Comparison of ENCODE assay signal across 9 cellular contexts in genomic region chr9:120920495-120921178, GRCh38. TPM values are rescaled to one million over a fixed set of nuclear protein-coding genes. Genes with fewer than 3 reads are reported as not detected.
DNase-seq lines count a peak whose midpoint lies in the region; ATAC-seq, FAIRE-seq and TF ChIP-seq lines count a peak whose summit lies in the region.
"Had no signal": no experiment of that assay in that cellular context is flagged by ENCODE, and none has a peak within 500 bp of the region (broad histone marks: within the 10 kb centered on the region; RNA-seq: fewer than 3 reads in every experiment).

No MANE protein-coding gene starts in this region.

- H3K4me1 Mint-ChIP-seq in activated naive CD8-positive, alpha-beta T cell treated with anti-CD3 and anti-CD28 coated beads, Interleukin-2, amount 10 ng/mL, durations not matched to agents 7 days and 5 days, result peaks cover 78% of the 10 kb centered on the region

- peak overlapping the region; percentile 93 for H3K4me3 Mint-ChIP-seq in activated naive CD8-positive, alpha-beta T cell treated with anti-CD3 and anti-CD28 coated beads, Interleukin-2, amount 10 ng/mL, durations not matched to agents 7 days and 5 days

- DNase-seq in GM12891 (ENCODE audit: insufficient read length, low spot score), result no peak
- DNase-seq in activated naive CD8-positive, alpha-beta T cell treated with anti-CD3 and anti-CD28 coated beads, Interleukin-2, amount 10 ng/mL, durations not matched to agents 7 days and 5 days, result no peak
- DNase-seq in smooth muscle cell (lab: John Stamatoyannopoulos, UW; ENCODE audit: unreplicated experiment), result no peak
- DNase-seq in NCI-H510A (lab: John Stamatoyannopoulos, UW), result no peak
- DNase-seq in NCI-H1436 (lab: John Stamatoyannopoulos, UW), result no peak
- no peak for DNase-seq in SW480 (ENCODE audit: low spot score)
- DNase-seq in HuH-7.5 (ENCODE audit: low spot score), result no peak
- DNase-seq: NCI-H2171 treated with DMSO at 0.1 percent for 48 hours had no signal

- no peak overlapping the region for H2AFZ ChIP-seq in smooth muscle cell (ENCODE audit: low read depth)

- peak; percentile 26 for ATAC-seq in HG02798 (IDR thresholded peaks at IDR 0.05; ENCODE audit: poor library complexity, unreplicated experiment)
- ATAC-seq in activated naive CD8-positive, alpha-beta T cell treated with anti-CD3 and anti-CD28 coated beads, Interleukin-2, amount 10 ng/mL, durations not matched to agents 7 days and 5 days (ENCODE audit: low read depth), result no peak

- H3K9ac ChIP-seq in smooth muscle cell (ENCODE audit: low read depth), result no peak overlapping the region

- no peaks in the 10 kb centered on the region for H4K20me1 ChIP-seq in smooth muscle cell (ENCODE audit: low read depth)

- no peak for TF ChIP-seq CTCF in smooth muscle cell (IDR thresholded peaks at IDR 0.05; ENCODE audit: borderline replicate concordance, insufficient read depth, poor library complexity, severe bottlenecking)

- peak overlapping the region; percentile 94 for H3K27ac Mint-ChIP-seq in activated naive CD8-positive, alpha-beta T cell treated with anti-CD3 and anti-CD28 coated beads, Interleukin-2, amount 10 ng/mL, durations not matched to agents 7 days and 5 days

- H3K4me1 ChIP-seq in smooth muscle cell (ENCODE audit: low read depth), result peaks cover 24% of the 10 kb centered on the region

- peaks cover 77% of the 10 kb centered on the region for H3K36me3 Mint-ChIP-seq in activated naive CD8-positive, alpha-beta T cell treated with anti-CD3 and anti-CD28 coated beads, Interleukin-2, amount 10 ng/mL, durations not matched to agents 7 days and 5 days

- H3K4me3 ChIP-seq in smooth muscle cell, result no peak overlapping the region

- peak overlapping the region; percentile 25 for H3K4me2 ChIP-seq in smooth muscle cell

- H3K27me3 ChIP-seq in smooth muscle cell (ENCODE audit: low read depth), result no peaks in the 10 kb centered on the region

- H3K9me3 ChIP-seq in smooth muscle cell (replicated peaks; ENCODE audit: low read depth), result no peaks in the 10 kb centered on the region

- no peaks in the 10 kb centered on the region for H3K27me3 Mint-ChIP-seq in activated naive CD8-positive, alpha-beta T cell treated with anti-CD3 and anti-CD28 coated beads, Interleukin-2, amount 10 ng/mL, durations not matched to agents 7 days and 5 days

- no peak for FAIRE-seq in GM12891 (lab: Jason Lieb, UNC)

- POLR2A ChIA-PET in activated naive CD8-positive, alpha-beta T cell treated with anti-CD3 and anti-CD28 coated beads, Interleukin-2, amount 10 ng/mL, durations not matched to agents 7 days and 5 days (lab: Charles Lee), result interaction anchor here (0.6 to 9.1 kb wide), 14 partner anchors 8 to 256 kb away, joined by 3 to 117 read pairs (median 5); no protein-coding TSS in a partner anchor

- H3K36me3 ChIP-seq in smooth muscle cell (ENCODE audit: low read depth), result no peaks in the 10 kb centered on the region

- no peaks in the 10 kb centered on the region for H3K79me2 ChIP-seq in smooth muscle cell (ENCODE audit: low read depth)

- peak; percentile 62; the same call in 1 of the 2 replicates for TF ChIP-seq POLR2A in GM12891 (IDR thresholded peaks at IDR 0.05; ENCODE audit: low read depth, low read length)

- H3K27ac ChIP-seq in smooth muscle cell (ENCODE audit: low read depth), result peak overlapping the region; percentile 83

- 54% methylated on average over 4 of the region's 4 CpGs for WGBS in smooth muscle cell (ENCODE audit: low lambda C conversion rate)

- peaks cover 24% of the 10 kb centered on the region for H3F3A ChIP-seq in smooth muscle cell (ENCODE audit: low read depth)

- peaks cover 5% of the 10 kb centered on the region for H3K9me3 Mint-ChIP-seq in activated naive CD8-positive, alpha-beta T cell treated with anti-CD3 and anti-CD28 coated beads, Interleukin-2, amount 10 ng/mL, durations not matched to agents 7 days and 5 days

TF ChIP-seq in GM12891, 5 proteins besides CTCF, POLR2A, EP300 and RAD21:
- no peak for TF ChIP-seq SPI1 (IDR thresholded peaks at IDR 0.05; ENCODE audit: low read depth, low read length)
- TF ChIP-seq POU2F2 (IDR thresholded peaks at IDR 0.05; ENCODE audit: low read depth, low read length), result peak; percentile 81
- TF ChIP-seq TAF1 (IDR thresholded peaks at IDR 0.05; ENCODE audit: low read depth, low read length), result no peak
- no peak for TF ChIP-seq PAX5 (IDR thresholded peaks at IDR 0.05; ENCODE audit: insufficient read depth, low read length, severe bottlenecking)
- peak; percentile 70 for TF ChIP-seq POLR2AphosphoS5 (IDR thresholded peaks at IDR 0.05; ENCODE audit: low read depth, low read length)

RNA-seq across cellular contexts. Expression of gene TRAF1, which starts 6.0 kb away (rescaled TPM):
- polyA plus RNA-seq in GM12891 (2012; ENCODE audit: low read depth, missing spikeins), result 107 TPM
- total RNA-seq in activated naive CD8-positive, alpha-beta T cell treated with anti-CD3 and anti-CD28 coated beads, Interleukin-2, amount 10 ng/mL, durations not matched to agents 7 days and 5 days, result 100 to 1,000 TPM in 1 of 2 experiments, 10 to 100 TPM in 1; 97.1 to 102 TPM
- total RNA-seq in smooth muscle cell, result 5.4 and 5.9 TPM in 2 replicates
- 2.9 and 4.6 TPM in 2 replicates for polyA plus RNA-seq in smooth muscle cell

RNA-seq across cellular contexts. Expression of gene PHF19, which starts 43.6 kb away (rescaled TPM):
- polyA plus RNA-seq in GM12891 (2012; ENCODE audit: low read depth, missing spikeins), result 65.4 TPM
- total RNA-seq in activated naive CD8-positive, alpha-beta T cell treated with anti-CD3 and anti-CD28 coated beads, Interleukin-2, amount 10 ng/mL, durations not matched to agents 7 days and 5 days, result 100 to 1,000 TPM; 248 to 253 TPM
- 18.2 and 19.3 TPM in 2 replicates for total RNA-seq in smooth muscle cell
- 14.1 and 16.0 TPM in 2 replicates for polyA plus RNA-seq in smooth muscle cell

Comparison
In these comparisons a context has a peak if more than half of its experiments do, and no peak if none do; other contexts are left out.
1. RNA of gene TRAF1, which starts 6.0 kb away (total RNA-seq): 97.1 to 102 TPM in activated naive CD8-positive, alpha-beta T cell treated with anti-CD3 and anti-CD28 coated beads, Interleukin-2, amount 10 ng/mL, durations not matched to agents 7 days and 5 days; 5.4 to 5.9 TPM in smooth muscle cell; every median in the first group is over 10 times any median in the second.
2. RNA of gene PHF19, which starts 43.6 kb away (total RNA-seq): 248 to 253 TPM in activated naive CD8-positive, alpha-beta T cell treated with anti-CD3 and anti-CD28 coated beads, Interleukin-2, amount 10 ng/mL, durations not matched to agents 7 days and 5 days; 18.2 to 19.3 TPM in smooth muscle cell; every median in the first group is over 10 times any median in the second.